Comparison of ENCODE assay signal across 8 cellular contexts in genomic region chr16:31265329-31266245, GRCh38. TPM values are rescaled to one million over a fixed set of nuclear protein-coding genes. Genes with fewer than 3 reads are reported as not detected.
DNase-seq lines count a peak whose midpoint lies in the region; ATAC-seq and TF ChIP-seq lines count a peak whose summit lies in the region.

No MANE protein-coding gene starts in this region.

- DNase-seq in CD8-positive, alpha-beta T cell: peak in 6 of 7 experiments; percentile 37 to 70 (median 48)
- peak; percentile 69 for DNase-seq in activated CD8-positive, alpha-beta memory T cell treated with anti-CD3 and anti-CD28 coated beads, Interleukin-2, amount 50 U/mL, for 4 hours
- DNase-seq in immature natural killer cell (peak; percentile 50 to 66 (median 50)), HEK293T (ENCODE audit: extremely low spot score) (no peak), Karpas-422 (no peak)
- peak; percentile 68 for DNase-seq in stimulated activated CD8-positive, alpha-beta memory T cell treated with anti-CD3 and anti-CD28 coated beads, Interleukin-4, amount 100 ng/mL, for 24 hours (ENCODE audit: low read depth)

- no peak overlapping the region for H3K4me3 ChIP-seq in CD8-positive, alpha-beta T cell (ENCODE audit: low read depth, low read length)
- H3K4me3 ChIP-seq in HUES48 (ENCODE audit: low read depth, low read length) (no peak overlapping the region), Karpas-422 (ENCODE audit: low read length) (no peak overlapping the region)

- peaks cover 6% of the 10 kb centered on the region for H3K27me3 Mint-ChIP-seq in CD8-positive, alpha-beta T cell (ENCODE audit: low read depth)
- H3K27me3 Mint-ChIP-seq in immature natural killer cell (ENCODE audit: low read depth in 3 of 3): peaks cover 0 to 5% (median 3%) of the 10 kb centered on the region in 3 donors

- no peak overlapping the region for H2AFZ ChIP-seq in Karpas-422 (ENCODE audit: low read length)

- H3K4me1 ChIP-seq in CD8-positive, alpha-beta T cell (ENCODE audit: insufficient read depth, low read length): peaks cover 13% of the 10 kb centered on the region
- peaks cover 5% of the 10 kb centered on the region for H3K4me1 ChIP-seq in HUES48 (ENCODE audit: control insufficient read depth, insufficient read depth, low read length)
- no peaks in the 10 kb centered on the region for H3K4me1 ChIP-seq in Karpas-422 (ENCODE audit: low read length)

- TF ChIP-seq CTCF in CD8-positive, alpha-beta T cell (IDR thresholded peaks at IDR 0.05): no peak

- H3K4me3 Mint-ChIP-seq in CD8-positive, alpha-beta T cell: no peak overlapping the region
- peak overlapping the region; percentile 75 to 86 (median 81) for H3K4me3 Mint-ChIP-seq in immature natural killer cell

- H4K20me1 ChIP-seq in Karpas-422 (ENCODE audit: insufficient read depth, low read depth, low read length): no peaks in the 10 kb centered on the region

- H3K9me3 ChIP-seq in CD8-positive, alpha-beta T cell (ENCODE audit: low read length): no peaks in the 10 kb centered on the region
- no peaks in the 10 kb centered on the region for H3K9me3 ChIP-seq in HUES48 (ENCODE audit: control insufficient read depth, insufficient read depth, low read length)
- no peaks in the 10 kb centered on the region for H3K9me3 ChIP-seq in Karpas-422 (ENCODE audit: low read length)

- ATAC-seq in CD8-positive, alpha-beta T cell: peak; percentile 90
- peak; percentile 71 for ATAC-seq in GM21526 (IDR thresholded peaks at IDR 0.05; ENCODE audit: low FRiP score, unreplicated experiment)

- H3K9me3 Mint-ChIP-seq in CD8-positive, alpha-beta T cell: no peaks in the 10 kb centered on the region
- no peaks in the 10 kb centered on the region for H3K9me3 Mint-ChIP-seq in immature natural killer cell

- H3K36me3 Mint-ChIP-seq in CD8-positive, alpha-beta T cell: no peaks in the 10 kb centered on the region
- peaks cover 22 to 47% (median 24%) of the 10 kb centered on the region in 3 donors for H3K36me3 Mint-ChIP-seq in immature natural killer cell

- no peak overlapping the region for H3K27ac ChIP-seq in CD8-positive, alpha-beta T cell (ENCODE audit: low read depth, low read length)
- H3K27ac ChIP-seq in HUES48 (ENCODE audit: low read depth, low read length) (peak overlapping the region; percentile 66), Karpas-422 (ENCODE audit: low read length) (no peak overlapping the region)

- no peaks in the 10 kb centered on the region for H3K27me3 ChIP-seq in CD8-positive, alpha-beta T cell (ENCODE audit: insufficient read depth, low read length)
- H3K27me3 ChIP-seq in HUES48 (ENCODE audit: control insufficient read depth, insufficient read depth, low read length) (no peaks in the 10 kb centered on the region), Karpas-422 (ENCODE audit: low read length) (no peaks in the 10 kb centered on the region)

- H3K9ac ChIP-seq in HUES48 (ENCODE audit: low read depth, low read length): no peak overlapping the region
- no peak overlapping the region for H3K9ac ChIP-seq in Karpas-422 (ENCODE audit: low read length)

- H3K36me3 ChIP-seq in CD8-positive, alpha-beta T cell (ENCODE audit: insufficient read depth, low read length): no peaks in the 10 kb centered on the region
- no peaks in the 10 kb centered on the region for H3K36me3 ChIP-seq in HUES48 (ENCODE audit: control insufficient read depth, insufficient read depth, low read length)
- H3K36me3 ChIP-seq in Karpas-422 (ENCODE audit: insufficient read depth, low read length): no peaks in the 10 kb centered on the region

- peak overlapping the region; percentile 60 for H3K27ac Mint-ChIP-seq in CD8-positive, alpha-beta T cell
- peak overlapping the region; percentile 93 to 96 (median 93) for H3K27ac Mint-ChIP-seq in immature natural killer cell

- no peak overlapping the region for H3K4me2 ChIP-seq in Karpas-422 (ENCODE audit: low read depth, low read length, poor library complexity, severe bottlenecking)

- POLR2A ChIA-PET in CD8-positive, alpha-beta T cell (lab: Charles Lee): no interaction called here
- POLR2A ChIA-PET in HEK293T (lab: Yijun Ruan, JAX): no interaction called here

- H3K9me2 ChIP-seq in Karpas-422 (replicated peaks; ENCODE audit: insufficient read depth, low read length): no peaks in the 10 kb centered on the region

- intact Hi-C loops in CD8-positive, alpha-beta T cell (cut with DNase I, micrococcal nuclease): no loop called here

- peaks cover 25% of the 10 kb centered on the region for H3K4me1 Mint-ChIP-seq in CD8-positive, alpha-beta T cell (ENCODE audit: low read depth)
- H3K4me1 Mint-ChIP-seq in immature natural killer cell: peaks cover 70 to 86% of the 10 kb centered on the region in 2 donors

- no peaks in the 10 kb centered on the region for H3K79me2 ChIP-seq in Karpas-422 (ENCODE audit: low read length)

- CTCF ChIA-PET in CD8-positive, alpha-beta T cell (lab: Charles Lee): interaction anchor here (1.2 to 1.4 kb wide), 2 partner anchors 117 to 175 kb away, joined by 4 to 5 read pairs; no protein-coding TSS in a partner anchor
- CTCF ChIA-PET in HEK293T (lab: Yijun Ruan, JAX): no interaction called here

TF ChIP-seq in HEK293T, 16 proteins besides CTCF, POLR2A, EP300 and RAD21:
- TF ChIP-seq L3MBTL2 (conservative IDR thresholded peaks at IDR 0.05) (no peak), TARDBP (IDR thresholded peaks at IDR 0.05) (no peak), FOXA1 (IDR thresholded peaks at IDR 0.05) (no peak), PKNOX1 (IDR thresholded peaks at IDR 0.05) (no peak), LEF1 (IDR thresholded peaks at IDR 0.05; ENCODE audit: borderline replicate concordance) (no peak), ELF4 (IDR thresholded peaks at IDR 0.05) (no peak), CTBP1 (IDR thresholded peaks at IDR 0.05; ENCODE audit: borderline replicate concordance) (no peak), SUZ12 (IDR thresholded peaks at IDR 0.05) (no peak), HDGF (IDR thresholded peaks at IDR 0.05; ENCODE audit: borderline replicate concordance) (no peak)

RNA-seq across cellular contexts. Expression of gene ITGAM, which starts 5.8 kb away (rescaled TPM):
- total RNA-seq in CD8-positive, alpha-beta T cell: 1 to 10 TPM; 5.4 to 5.8 TPM
- polyA plus RNA-seq in immature natural killer cell: 100 to 1,000 TPM in 1 of 3 donors, 10 to 100 TPM in 2; 70.6 to 186 (median 89.3) TPM
- total RNA-seq in Karpas-422 (2014; rRNA removed; shearing (Covaris generic); ENCODE audit: low replicate concordance): not detected in 2 replicates

RNA-seq across cellular contexts. Expression of gene PYDC1, which starts 48.7 kb away (rescaled TPM):
- total RNA-seq in CD8-positive, alpha-beta T cell: not detected
- polyA plus RNA-seq in immature natural killer cell: not detected
- total RNA-seq in Karpas-422 (2014; rRNA removed; shearing (Covaris generic); ENCODE audit: low replicate concordance): not detected in 2 replicates

RNA-seq across cellular contexts. Expression of gene TRIM72, which starts 51.7 kb away (rescaled TPM):
- under 1 TPM; 0.05 to 0.22 TPM for total RNA-seq in CD8-positive, alpha-beta T cell
- not detected for polyA plus RNA-seq in immature natural killer cell
- total RNA-seq in Karpas-422 (2014; rRNA removed; shearing (Covaris generic); ENCODE audit: low replicate concordance): not detected in 2 replicates

Comparison
In these comparisons a context has a peak if more than half of its experiments do, and no peak if none do; other contexts are left out.
1. DNase-seq: peak in CD8-positive, alpha-beta T cell (6 of 7), activated CD8-positive, alpha-beta memory T cell treated with anti-CD3 and anti-CD28 coated beads, Interleukin-2, amount 50 U/mL, for 4 hours (single experiment), immature natural killer cell (3 of 3) and stimulated activated CD8-positive, alpha-beta memory T cell treated with anti-CD3 and anti-CD28 coated beads, Interleukin-4, amount 100 ng/mL, for 24 hours (single experiment); none in HEK293T (single experiment) and Karpas-422 (single experiment).